In the genomic region with DNA sequence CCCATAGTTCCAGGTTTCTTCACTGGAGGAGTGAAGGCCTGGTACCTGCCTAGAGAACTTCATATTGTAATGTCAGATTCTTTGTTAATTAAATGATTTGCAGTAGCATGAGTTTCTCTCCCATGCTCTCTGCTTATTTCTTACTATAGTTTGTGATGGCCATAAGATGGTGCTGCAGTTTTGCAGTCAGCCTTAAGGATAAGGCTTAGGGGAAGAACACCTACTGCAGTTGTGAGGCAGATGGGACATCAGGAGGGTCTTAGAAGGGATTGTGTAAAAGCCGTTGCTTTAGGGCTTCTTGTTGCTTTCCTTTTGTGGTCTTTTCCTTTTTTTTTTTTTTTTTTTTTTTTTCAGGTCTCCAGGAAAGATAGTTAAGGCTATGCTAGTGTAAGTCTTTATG, we compare ENCODE assay signal across 10 cellular contexts.
DNase-seq lines count a peak whose midpoint lies in the region; ATAC-seq, FAIRE-seq and TF ChIP-seq lines count a peak whose summit lies in the region.
"Had no signal": no experiment of that assay in that cellular context is flagged by ENCODE, and none has a peak within 500 bp of the region (broad histone marks: within the 10 kb centered on the region; RNA-seq: fewer than 3 reads in every experiment).

No MANE protein-coding gene starts in this region.

- no TSS peak for BruUV-seq in K562 (replicated peaks; lab: Mats Ljungman, UMichigan)

- H3K79me2 ChIP-seq in K562 (ENCODE audit: control insufficient read depth, insufficient read depth, low read length) = peaks cover 13% of the 10 kb centered on the region; the same call in 1 of the 3 replicates
- peaks cover 96% of the 10 kb centered on the region for H3K79me2 ChIP-seq in neural progenitor cell (ENCODE audit: low read depth)

- H3K9me3 ChIP-seq in K562 (replicated peaks; ENCODE audit: control insufficient read depth, insufficient read depth, low read depth, low read length) (no peaks in the 10 kb centered on the region), neural progenitor cell (ENCODE audit: low read depth) (no peaks in the 10 kb centered on the region)

- peak overlapping the region; percentile 6 for H3K27ac Mint-ChIP-seq in neural progenitor cell
- H3K27ac Mint-ChIP-seq: mesothelial cell of epicardium had no signal

- peak; percentile 79 for ATAC-seq in K562
- ATAC-seq in HG03045 (IDR thresholded peaks at IDR 0.05; ENCODE audit: unreplicated experiment) = no peak
- no peak for ATAC-seq in GM19023 (IDR thresholded peaks at IDR 0.05; ENCODE audit: unreplicated experiment)

- no peak for TF ChIP-seq EP300 in K562 (IDR thresholded peaks at IDR 0.05; ENCODE audit: low read length)

- H3K9me3 Mint-ChIP-seq in neural progenitor cell = no peaks in the 10 kb centered on the region
- H3K9me3 Mint-ChIP-seq: mesothelial cell of epicardium had no signal

- CTCF ChIA-PET in K562 (lab: Yijun Ruan, JAX; ENCODE audit: low intra/inter-chr PET ratio) = interaction anchor here (0.6 to 2.6 kb wide), 8 partner anchors 73 to 454 kb away, joined by 3 to 10 read pairs (median 4); no protein-coding TSS in a partner anchor

- no peak overlapping the region for H2AFZ ChIP-seq in K562 (ENCODE audit: low read depth, low read length)
- no peak overlapping the region for H2AFZ ChIP-seq in neural progenitor cell (replicated peaks)

- H3K4me1 Mint-ChIP-seq in neural progenitor cell = peaks cover 54% of the 10 kb centered on the region

- no peaks in the 10 kb centered on the region for H3K27me3 ChIP-seq in K562 (ENCODE audit: control insufficient read depth in 2 of 2, insufficient read depth in 2 of 2, low read length in 2 of 2)
- H3K27me3 ChIP-seq in neural progenitor cell = no peaks in the 10 kb centered on the region

- no peak overlapping the region for H3K27ac ChIP-seq in K562 (ENCODE audit: extremely low read depth, low read depth, low read length)
- no peak overlapping the region for H3K27ac ChIP-seq in neural progenitor cell

- in situ Hi-C loops in K562 (cut with MboI) = loop anchor here (10.0 kb wide), 1 partner anchor 269 kb away; no protein-coding TSS in a partner anchor

- no peak overlapping the region for H3K4me3 Mint-ChIP-seq in neural progenitor cell
- H3K4me3 Mint-ChIP-seq: mesothelial cell of epicardium had no signal

- peaks cover 10% of the 10 kb centered on the region for H3K36me3 Mint-ChIP-seq in neural progenitor cell

- POLR2A ChIA-PET in K562 (lab: Yijun Ruan, JAX) = interaction anchor here (0.8 to 1.4 kb wide), 5 partner anchors 10 to 273 kb away, joined by 3 to 5 read pairs (median 4); partner anchors contain the start of gene MACF1

- peak; percentile 39 to 64 (median 46); a peak in 3 of 6 replicates for TF ChIP-seq CTCF in K562 (IDR thresholded peaks at IDR 0.05 in 2 of 3, conservative IDR thresholded peaks at IDR 0.05 in 1 of 3; ENCODE audit: insufficient read depth in 2 of 3, low read depth in 1 of 3, low read length in 3 of 3)
- peak; percentile 25 for TF ChIP-seq CTCF in neural progenitor cell (IDR thresholded peaks at IDR 0.05)

- no peak overlapping the region for H3K9ac ChIP-seq in K562 (ENCODE audit: insufficient read depth in 1 of 2, low read depth in 2 of 2, low read length in 2 of 2)
- no peak overlapping the region for H3K9ac ChIP-seq in neural progenitor cell

- H3K9me1 ChIP-seq in K562 (ENCODE audit: control insufficient read depth, insufficient read depth, low read length) = no peaks in the 10 kb centered on the region

- H4K20me1 ChIP-seq in K562 (replicated peaks; ENCODE audit: control insufficient read depth, insufficient read depth, low read length) = 0 out of 2 replicates have a peak, but pooled peaks cover 1% of the 10 kb centered on the region
- peaks cover 46% of the 10 kb centered on the region for H4K20me1 ChIP-seq in neural progenitor cell (ENCODE audit: low read depth)

- 25% methylated on average over 1 of the region's 1 CpG for WGBS in K562 (ENCODE audit: insufficient coverage, low coverage, missing lambda C conversion rate)

- H3K4me1 ChIP-seq in K562 (replicated peaks in 1 of 2; ENCODE audit: control insufficient read depth in 2 of 2, insufficient read depth in 2 of 2, low read length in 2 of 2) (peaks cover 7 to 16% of the 10 kb centered on the region in 2 experiments; a peak in 3 of 5 replicates), neural progenitor cell (peaks cover 58% of the 10 kb centered on the region)

- H3K36me3 ChIP-seq in K562 (ENCODE audit: control insufficient read depth, insufficient read depth, low read length) (peaks cover 16% of the 10 kb centered on the region; the same call in 2 of the 3 replicates), neural progenitor cell (no peaks in the 10 kb centered on the region)

- H3K4me3 ChIP-seq in K562 (no peak overlapping the region), neural progenitor cell (no peak overlapping the region)

- H3K27me3 Mint-ChIP-seq in neural progenitor cell (ENCODE audit: insufficient read depth, low read depth) = peaks cover 9% of the 10 kb centered on the region

- FAIRE-seq in K562 (lab: Jason Lieb, UNC) = no peak

- TF ChIP-seq RAD21 in K562 (CRISPR knock-in tag; conservative IDR thresholded peaks at IDR 0.05 in 1 of 2, IDR thresholded peaks at IDR 0.05 in 1 of 2) = peak; percentile 38 to 70; a peak in 3 of 4 replicates

- TF ChIP-seq POLR2A in K562 (conservative IDR thresholded peaks at IDR 0.05) = no peak

- intact Hi-C loops in K562 (cut with micrococcal nuclease) = loop anchor here (1.0 to 2.0 kb wide), 2 partner anchors 121 to 273 kb away; no protein-coding TSS in a partner anchor

- DNase-seq in NCI-H2171 treated with DMSO at 0.1 percent for 48 hours (lab: John Stamatoyannopoulos, UW) (peak; percentile 28), NCI-H2171 (lab: John Stamatoyannopoulos, UW) (no peak), NAMALWA (ENCODE audit: low spot score) (peak; percentile 44), K562 (ENCODE audit: extremely low read depth in 1 of 4, low spot score in 3 of 4) (peak in 1 of 4 experiments; percentile 43), neural progenitor cell (ENCODE audit: low spot score) (peak; percentile 50), NOMO-1 treated with DMSO at 0.1 percent for 48 hours (lab: John Stamatoyannopoulos, UW; ENCODE audit: unreplicated experiment) (no peak)
- DNase-seq: SHP77 had no signal

- H3K4me2 ChIP-seq in K562 (ENCODE audit: insufficient read depth, low read length) (no peak overlapping the region), neural progenitor cell (peak overlapping the region; percentile 69)

- H3F3A ChIP-seq in neural progenitor cell (ENCODE audit: low read depth) = peaks cover 39% of the 10 kb centered on the region

TF ChIP-seq in K562, 482 proteins besides CTCF, POLR2A, EP300 and RAD21:
- TF ChIP-seq, protein P1, sequence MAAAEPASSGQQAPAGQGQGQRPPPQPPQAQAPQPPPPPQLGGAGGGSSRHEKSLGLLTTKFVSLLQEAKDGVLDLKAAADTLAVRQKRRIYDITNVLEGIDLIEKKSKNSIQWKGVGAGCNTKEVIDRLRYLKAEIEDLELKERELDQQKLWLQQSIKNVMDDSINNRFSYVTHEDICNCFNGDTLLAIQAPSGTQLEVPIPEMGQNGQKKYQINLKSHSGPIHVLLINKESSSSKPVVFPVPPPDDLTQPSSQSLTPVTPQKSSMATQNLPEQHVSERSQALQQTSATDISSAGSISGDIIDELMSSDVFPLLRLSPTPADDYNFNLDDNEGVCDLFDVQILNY (CRISPR knock-in tag; IDR thresholded peaks at IDR 0.05) = no peak
- TF ChIP-seq SMC3 (conservative IDR thresholded peaks at IDR 0.05; ENCODE audit: insufficient read depth, low read depth, low read length) = peak; percentile 40; the same call in 1 of the 2 replicates
- TF ChIP-seq, protein P2, sequence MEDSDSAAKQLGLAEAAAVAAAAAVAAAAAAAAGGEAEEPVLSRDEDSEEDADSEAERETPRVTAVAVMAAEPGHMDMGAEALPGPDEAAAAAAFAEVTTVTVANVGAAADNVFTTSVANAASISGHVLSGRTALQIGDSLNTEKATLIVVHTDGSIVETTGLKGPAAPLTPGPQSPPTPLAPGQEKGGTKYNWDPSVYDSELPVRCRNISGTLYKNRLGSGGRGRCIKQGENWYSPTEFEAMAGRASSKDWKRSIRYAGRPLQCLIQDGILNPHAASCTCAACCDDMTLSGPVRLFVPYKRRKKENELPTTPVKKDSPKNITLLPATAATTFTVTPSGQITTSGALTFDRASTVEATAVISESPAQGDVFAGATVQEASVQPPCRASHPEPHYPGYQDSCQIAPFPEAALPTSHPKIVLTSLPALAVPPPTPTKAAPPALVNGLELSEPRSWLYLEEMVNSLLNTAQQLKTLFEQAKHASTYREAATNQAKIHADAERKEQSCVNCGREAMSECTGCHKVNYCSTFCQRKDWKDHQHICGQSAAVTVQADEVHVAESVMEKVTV (CRISPR knock-in tag; IDR thresholded peaks at IDR 0.05) = peak; percentile 15; the same call in 1 of the 2 replicates
- peak; percentile 22; the same call in 1 of the 2 replicates for TF ChIP-seq STAG1 (CRISPR knock-in tag; IDR thresholded peaks at IDR 0.05; ENCODE audit: borderline replicate concordance)

Comparison
In these comparisons a context has a peak if more than half of its experiments do, and no peak if none do; other contexts are left out.
1. DNase-seq: peak in NCI-H2171 treated with DMSO at 0.1 percent for 48 hours (single experiment), NAMALWA (single experiment) and neural progenitor cell (single experiment); none in NCI-H2171 (single experiment) and NOMO-1 treated with DMSO at 0.1 percent for 48 hours (single experiment).